14 cellular contexts compared by ENCODE assay signal in the genomic region with DNA sequence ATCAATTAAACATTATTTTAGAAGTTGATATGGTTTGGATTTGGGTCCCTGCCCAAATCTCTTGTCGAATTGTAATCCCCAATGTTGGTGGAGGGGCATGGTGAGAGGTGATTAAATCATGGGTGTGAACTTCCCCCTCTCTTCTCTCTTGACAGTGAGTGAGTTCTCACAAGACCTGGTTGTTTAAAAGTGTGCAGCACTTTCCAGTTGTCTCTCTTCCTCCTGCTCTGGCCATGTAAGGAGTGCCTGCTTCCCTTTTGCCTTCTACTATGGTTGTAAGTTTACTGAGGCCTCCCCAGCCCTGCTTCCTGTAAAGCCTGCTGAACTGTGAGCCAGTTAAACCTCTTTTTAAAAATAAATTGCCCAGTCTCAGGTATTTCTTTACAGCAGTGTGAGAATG.
DNase-seq lines count a peak whose midpoint lies in the region; ATAC-seq and TF ChIP-seq lines count a peak whose summit lies in the region.
"Had no signal": no experiment of that assay in that cellular context is flagged by ENCODE, and none has a peak within 500 bp of the region (broad histone marks: within the 10 kb centered on the region; RNA-seq: fewer than 3 reads in every experiment).

No MANE protein-coding gene starts in this region.

- H3K27ac Mint-ChIP-seq in activated T-cell treated with anti-CD3 and anti-CD28 coated beads, Interleukin-2, amount 50 U/mL, for 72 hours = no peak overlapping the region
- H3K27ac Mint-ChIP-seq: HFFc6; stimulated activated naive B cell treated with anti-CD40 and anti-IgM and Interleukin-4, amounts not matched to agents 10 μg/mL and 1 μg/mL and 100 μg/mL, for 72 hours had no signal

- H3K4me1 ChIP-seq in A673 (ENCODE audit: insufficient read depth, low read length, poor library complexity, severe bottlenecking) = no peaks in the 10 kb centered on the region
- H3K4me1 ChIP-seq: foreskin keratinocyte had no signal

- no peak for TF ChIP-seq CTCF in A673 (conservative IDR thresholded peaks at IDR 0.05; ENCODE audit: low read depth, low read length)
- no peak for TF ChIP-seq CTCF in choroid plexus epithelial cell (conservative IDR thresholded peaks at IDR 0.05; ENCODE audit: low read depth, low read length)

- no peaks in the 10 kb centered on the region for H3K9me3 ChIP-seq in A673 (ENCODE audit: low read depth, low read length, poor library complexity, severe bottlenecking)

- ATAC-seq in GM21576 (IDR thresholded peaks at IDR 0.05; ENCODE audit: unreplicated experiment) = peak; percentile 92
- no peak for ATAC-seq in activated T-cell treated with anti-CD3 and anti-CD28 coated beads, Interleukin-2, amount 50 U/mL, for 72 hours (replicated peaks in 1 of 2)
- no peak for ATAC-seq in HG03139 (IDR thresholded peaks at IDR 0.05; ENCODE audit: unreplicated experiment)
- no peak for ATAC-seq in GM19035 (IDR thresholded peaks at IDR 0.05; ENCODE audit: unreplicated experiment)
- no peak for ATAC-seq in GM18517 (IDR thresholded peaks at IDR 0.05; ENCODE audit: unreplicated experiment)
- ATAC-seq: foreskin keratinocyte had no signal

- no peaks in the 10 kb centered on the region for H3K36me3 Mint-ChIP-seq in activated T-cell treated with anti-CD3 and anti-CD28 coated beads, Interleukin-2, amount 50 U/mL, for 72 hours (ENCODE audit: insufficient read depth in 2 of 2)
- H3K36me3 Mint-ChIP-seq: stimulated activated naive B cell treated with anti-CD40 and anti-IgM and Interleukin-4, amounts not matched to agents 10 μg/mL and 1 μg/mL and 100 μg/mL, for 72 hours had no signal

- no peaks in the 10 kb centered on the region for H3K36me3 ChIP-seq in A673 (ENCODE audit: insufficient read depth, low read length, poor library complexity, severe bottlenecking)

- no peaks in the 10 kb centered on the region for H3K27me3 ChIP-seq in A673 (replicated peaks; ENCODE audit: insufficient read depth, low read depth, low read length, poor library complexity)
- H3K27me3 ChIP-seq: foreskin keratinocyte had no signal

- POLR2A ChIA-PET in A673 (lab: Charles Lee; ENCODE audit: low non-redundant PET) = no interaction called here

- H3K27ac ChIP-seq in A673 (ENCODE audit: low read depth, low read length, poor library complexity, severe bottlenecking) = no peak overlapping the region
- H3K27ac ChIP-seq: foreskin keratinocyte had no signal

- BruUV-seq in A673 (replicated peaks; lab: Mats Ljungman, UMichigan) = no TSS peak

- H3K27me3 Mint-ChIP-seq in activated T-cell treated with anti-CD3 and anti-CD28 coated beads, Interleukin-2, amount 50 U/mL, for 72 hours (ENCODE audit: low read depth) = no peaks in the 10 kb centered on the region
- H3K27me3 Mint-ChIP-seq: stimulated activated naive B cell treated with anti-CD40 and anti-IgM and Interleukin-4, amounts not matched to agents 10 μg/mL and 1 μg/mL and 100 μg/mL, for 72 hours had no signal

- H3K4me1 Mint-ChIP-seq in activated T-cell treated with anti-CD3 and anti-CD28 coated beads, Interleukin-2, amount 50 U/mL, for 72 hours (ENCODE audit: low read depth) = no peaks in the 10 kb centered on the region

- H3K4me3 Mint-ChIP-seq in activated T-cell treated with anti-CD3 and anti-CD28 coated beads, Interleukin-2, amount 50 U/mL, for 72 hours = no peak overlapping the region
- H3K4me3 Mint-ChIP-seq: HFFc6; stimulated activated naive B cell treated with anti-CD40 and anti-IgM and Interleukin-4, amounts not matched to agents 10 μg/mL and 1 μg/mL and 100 μg/mL, for 72 hours had no signal

- intact Hi-C loops in A673 (cut with micrococcal nuclease; ENCODE audit: unreplicated experiment) = no loop called here

- DNase-seq in A673 (ENCODE audit: low spot score) (peak; percentile 3), HS-5 (ENCODE audit: low read depth) (peak; percentile 5), choroid plexus epithelial cell (ENCODE audit: low read depth) (peak; percentile 33)
- no peak for DNase-seq in activated T-cell treated with anti-CD3 and anti-CD28 coated beads, Interleukin-2, amount 50 U/mL, for 72 hours
- DNase-seq: activated T-cell treated with anti-CD3 and anti-CD28 coated beads, Interleukin-2, amount 50 U/mL, for 1 hour; HFFc6; NCI-H82; stimulated activated CD4-positive, alpha-beta T cell treated with anti-CD3 and anti-CD28 coated beads, Interleukin-4, amount 100 ng/mL, for 24 hours; stimulated activated naive B cell treated with anti-CD40 and anti-IgM and Interleukin-4, amounts not matched to agents 10 μg/mL and 1 μg/mL and 100 μg/mL, for 72 hours had no signal

- peaks cover 4 to 5% of the 10 kb centered on the region in 2 donors for H3K9me3 Mint-ChIP-seq in activated T-cell treated with anti-CD3 and anti-CD28 coated beads, Interleukin-2, amount 50 U/mL, for 72 hours
- H3K9me3 Mint-ChIP-seq: stimulated activated naive B cell treated with anti-CD40 and anti-IgM and Interleukin-4, amounts not matched to agents 10 μg/mL and 1 μg/mL and 100 μg/mL, for 72 hours had no signal

- CTCF ChIA-PET in A673 (lab: Charles Lee) = no interaction called here

- H3K4me3 ChIP-seq in A673 (ENCODE audit: low read depth, low read length, poor library complexity, severe bottlenecking) = no peak overlapping the region
- no peak overlapping the region for H3K4me3 ChIP-seq in choroid plexus epithelial cell (ENCODE audit: low read depth, low read length)

Comparison
In these comparisons a context has a peak if more than half of its experiments do, and no peak if none do; other contexts are left out.
1. DNase-seq: peak in A673 (single experiment), HS-5 (single experiment) and choroid plexus epithelial cell (single experiment); none in activated T-cell treated with anti-CD3 and anti-CD28 coated beads, Interleukin-2, amount 50 U/mL, for 72 hours (0 of 2).